1 cellular context compared by ENCODE assay signal in genomic region chr20:11891081-11891826, GRCh38.
A peak's percentile ranks its signal among the peaks of the same experiment; 100 is the strongest.
TF ChIP-seq lines count a peak whose summit lies in the region.

No MANE protein-coding gene starts in this region.

TF ChIP-seq in HepG2, 621 proteins besides CTCF, POLR2A, EP300 and RAD21 (continued from another document and continues in another):
- TF ChIP-seq MXD1 (CRISPR knock-in tag; IDR thresholded peaks at IDR 0.05) = peak; percentile 56
- no peak for TF ChIP-seq RBM39 (IDR thresholded peaks at IDR 0.05; ENCODE audit: low read depth, low read length, poor library complexity, severe bottlenecking)
- no peak for TF ChIP-seq AGO1 (IDR thresholded peaks at IDR 0.05; ENCODE audit: low read depth, low read length, poor library complexity, severe bottlenecking)
- no peak for TF ChIP-seq NFYC (CRISPR knock-in tag; IDR thresholded peaks at IDR 0.05)
- TF ChIP-seq ARHGAP35 (CRISPR knock-in tag; IDR thresholded peaks at IDR 0.05; ENCODE audit: borderline replicate concordance) = no peak
- TF ChIP-seq ZNF703 (CRISPR knock-in tag; IDR thresholded peaks at IDR 0.05; ENCODE audit: borderline replicate concordance) = no peak
- no peak for TF ChIP-seq GABPA (IDR thresholded peaks at IDR 0.05; ENCODE audit: low read depth, low read length)
- no peak for TF ChIP-seq GABPA (CRISPR knock-in tag; IDR thresholded peaks at IDR 0.05; ENCODE audit: low read depth)
- TF ChIP-seq ZNF563 (CRISPR knock-in tag; IDR thresholded peaks at IDR 0.05) = peak; percentile 91
- TF ChIP-seq PBX2 (CRISPR knock-in tag; IDR thresholded peaks at IDR 0.05) = no peak
- TF ChIP-seq NKX3-1 (CRISPR knock-in tag; IDR thresholded peaks at IDR 0.05) = no peak
- peak; percentile 79 for TF ChIP-seq TBX2 (CRISPR knock-in tag; IDR thresholded peaks at IDR 0.05; ENCODE audit: borderline replicate concordance)
- no peak for TF ChIP-seq ZNF432 (CRISPR knock-in tag; IDR thresholded peaks at IDR 0.05; ENCODE audit: borderline replicate concordance)
- no peak for TF ChIP-seq ZNF354B (CRISPR knock-in tag; IDR thresholded peaks at IDR 0.05)
- TF ChIP-seq, protein P1, sequence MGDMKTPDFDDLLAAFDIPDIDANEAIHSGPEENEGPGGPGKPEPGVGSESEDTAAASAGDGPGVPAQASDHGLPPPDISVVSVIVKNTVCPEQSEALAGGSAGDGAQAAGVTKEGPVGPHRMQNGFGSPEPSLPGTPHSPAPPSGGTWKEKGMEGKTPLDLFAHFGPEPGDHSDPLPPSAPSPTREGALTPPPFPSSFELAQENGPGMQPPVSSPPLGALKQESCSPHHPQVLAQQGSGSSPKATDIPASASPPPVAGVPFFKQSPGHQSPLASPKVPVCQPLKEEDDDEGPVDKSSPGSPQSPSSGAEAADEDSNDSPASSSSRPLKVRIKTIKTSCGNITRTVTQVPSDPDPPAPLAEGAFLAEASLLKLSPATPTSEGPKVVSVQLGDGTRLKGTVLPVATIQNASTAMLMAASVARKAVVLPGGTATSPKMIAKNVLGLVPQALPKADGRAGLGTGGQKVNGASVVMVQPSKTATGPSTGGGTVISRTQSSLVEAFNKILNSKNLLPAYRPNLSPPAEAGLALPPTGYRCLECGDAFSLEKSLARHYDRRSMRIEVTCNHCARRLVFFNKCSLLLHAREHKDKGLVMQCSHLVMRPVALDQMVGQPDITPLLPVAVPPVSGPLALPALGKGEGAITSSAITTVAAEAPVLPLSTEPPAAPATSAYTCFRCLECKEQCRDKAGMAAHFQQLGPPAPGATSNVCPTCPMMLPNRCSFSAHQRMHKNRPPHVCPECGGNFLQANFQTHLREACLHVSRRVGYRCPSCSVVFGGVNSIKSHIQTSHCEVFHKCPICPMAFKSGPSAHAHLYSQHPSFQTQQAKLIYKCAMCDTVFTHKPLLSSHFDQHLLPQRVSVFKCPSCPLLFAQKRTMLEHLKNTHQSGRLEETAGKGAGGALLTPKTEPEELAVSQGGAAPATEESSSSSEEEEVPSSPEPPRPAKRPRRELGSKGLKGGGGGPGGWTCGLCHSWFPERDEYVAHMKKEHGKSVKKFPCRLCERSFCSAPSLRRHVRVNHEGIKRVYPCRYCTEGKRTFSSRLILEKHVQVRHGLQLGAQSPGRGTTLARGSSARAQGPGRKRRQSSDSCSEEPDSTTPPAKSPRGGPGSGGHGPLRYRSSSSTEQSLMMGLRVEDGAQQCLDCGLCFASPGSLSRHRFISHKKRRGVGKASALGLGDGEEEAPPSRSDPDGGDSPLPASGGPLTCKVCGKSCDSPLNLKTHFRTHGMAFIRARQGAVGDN (CRISPR knock-in tag; IDR thresholded peaks at IDR 0.05) = peak; percentile 68
- no peak for TF ChIP-seq MTA3 (CRISPR knock-in tag; IDR thresholded peaks at IDR 0.05)
- TF ChIP-seq IKZF4 (CRISPR knock-in tag; IDR thresholded peaks at IDR 0.05; ENCODE audit: borderline replicate concordance, low read depth, not compliant biosample characterization) = no peak
- peak; percentile 88 for TF ChIP-seq ZFY (CRISPR knock-in tag; IDR thresholded peaks at IDR 0.05)
- TF ChIP-seq, protein P2, sequence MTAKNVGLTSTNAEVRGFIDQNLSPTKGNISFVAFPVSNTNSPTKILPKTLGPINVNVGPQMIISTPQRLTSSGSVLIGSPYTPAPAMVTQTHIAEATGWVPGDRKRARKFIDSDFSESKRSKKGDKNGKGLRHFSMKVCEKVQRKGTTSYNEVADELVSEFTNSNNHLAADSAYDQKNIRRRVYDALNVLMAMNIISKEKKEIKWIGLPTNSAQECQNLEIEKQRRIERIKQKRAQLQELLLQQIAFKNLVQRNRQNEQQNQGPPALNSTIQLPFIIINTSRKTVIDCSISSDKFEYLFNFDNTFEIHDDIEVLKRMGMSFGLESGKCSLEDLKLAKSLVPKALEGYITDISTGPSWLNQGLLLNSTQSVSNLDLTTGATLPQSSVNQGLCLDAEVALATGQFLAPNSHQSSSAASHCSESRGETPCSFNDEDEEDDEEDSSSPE (CRISPR knock-in tag; IDR thresholded peaks at IDR 0.05) = peak; percentile 8; the same call in 1 of the 2 replicates
- peak; percentile 26 for TF ChIP-seq RBM22 (optimal IDR thresholded peaks at IDR 0.05; ENCODE audit: low read length)
- no peak for TF ChIP-seq HCFC1 (IDR thresholded peaks at IDR 0.05; ENCODE audit: low read depth, low read length)
- TF ChIP-seq ZMYM3 (CRISPR knock-in tag; IDR thresholded peaks at IDR 0.05) = 0 out of 2 replicates have a peak, but pooled peaks have one; percentile 40
- TF ChIP-seq SSRP1 (CRISPR knock-in tag; IDR thresholded peaks at IDR 0.05) = no peak
- TF ChIP-seq, protein P3, sequence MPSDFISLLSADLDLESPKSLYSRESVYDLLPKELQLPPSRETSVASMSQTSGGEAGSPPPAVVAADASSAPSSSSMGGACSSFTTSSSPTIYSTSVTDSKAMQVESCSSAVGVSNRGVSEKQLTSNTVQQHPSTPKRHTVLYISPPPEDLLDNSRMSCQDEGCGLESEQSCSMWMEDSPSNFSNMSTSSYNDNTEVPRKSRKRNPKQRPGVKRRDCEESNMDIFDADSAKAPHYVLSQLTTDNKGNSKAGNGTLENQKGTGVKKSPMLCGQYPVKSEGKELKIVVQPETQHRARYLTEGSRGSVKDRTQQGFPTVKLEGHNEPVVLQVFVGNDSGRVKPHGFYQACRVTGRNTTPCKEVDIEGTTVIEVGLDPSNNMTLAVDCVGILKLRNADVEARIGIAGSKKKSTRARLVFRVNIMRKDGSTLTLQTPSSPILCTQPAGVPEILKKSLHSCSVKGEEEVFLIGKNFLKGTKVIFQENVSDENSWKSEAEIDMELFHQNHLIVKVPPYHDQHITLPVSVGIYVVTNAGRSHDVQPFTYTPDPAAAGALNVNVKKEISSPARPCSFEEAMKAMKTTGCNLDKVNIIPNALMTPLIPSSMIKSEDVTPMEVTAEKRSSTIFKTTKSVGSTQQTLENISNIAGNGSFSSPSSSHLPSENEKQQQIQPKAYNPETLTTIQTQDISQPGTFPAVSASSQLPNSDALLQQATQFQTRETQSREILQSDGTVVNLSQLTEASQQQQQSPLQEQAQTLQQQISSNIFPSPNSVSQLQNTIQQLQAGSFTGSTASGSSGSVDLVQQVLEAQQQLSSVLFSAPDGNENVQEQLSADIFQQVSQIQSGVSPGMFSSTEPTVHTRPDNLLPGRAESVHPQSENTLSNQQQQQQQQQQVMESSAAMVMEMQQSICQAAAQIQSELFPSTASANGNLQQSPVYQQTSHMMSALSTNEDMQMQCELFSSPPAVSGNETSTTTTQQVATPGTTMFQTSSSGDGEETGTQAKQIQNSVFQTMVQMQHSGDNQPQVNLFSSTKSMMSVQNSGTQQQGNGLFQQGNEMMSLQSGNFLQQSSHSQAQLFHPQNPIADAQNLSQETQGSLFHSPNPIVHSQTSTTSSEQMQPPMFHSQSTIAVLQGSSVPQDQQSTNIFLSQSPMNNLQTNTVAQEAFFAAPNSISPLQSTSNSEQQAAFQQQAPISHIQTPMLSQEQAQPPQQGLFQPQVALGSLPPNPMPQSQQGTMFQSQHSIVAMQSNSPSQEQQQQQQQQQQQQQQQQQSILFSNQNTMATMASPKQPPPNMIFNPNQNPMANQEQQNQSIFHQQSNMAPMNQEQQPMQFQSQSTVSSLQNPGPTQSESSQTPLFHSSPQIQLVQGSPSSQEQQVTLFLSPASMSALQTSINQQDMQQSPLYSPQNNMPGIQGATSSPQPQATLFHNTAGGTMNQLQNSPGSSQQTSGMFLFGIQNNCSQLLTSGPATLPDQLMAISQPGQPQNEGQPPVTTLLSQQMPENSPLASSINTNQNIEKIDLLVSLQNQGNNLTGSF (CRISPR knock-in tag; IDR thresholded peaks at IDR 0.05) = no peak
- TF ChIP-seq, protein P4, sequence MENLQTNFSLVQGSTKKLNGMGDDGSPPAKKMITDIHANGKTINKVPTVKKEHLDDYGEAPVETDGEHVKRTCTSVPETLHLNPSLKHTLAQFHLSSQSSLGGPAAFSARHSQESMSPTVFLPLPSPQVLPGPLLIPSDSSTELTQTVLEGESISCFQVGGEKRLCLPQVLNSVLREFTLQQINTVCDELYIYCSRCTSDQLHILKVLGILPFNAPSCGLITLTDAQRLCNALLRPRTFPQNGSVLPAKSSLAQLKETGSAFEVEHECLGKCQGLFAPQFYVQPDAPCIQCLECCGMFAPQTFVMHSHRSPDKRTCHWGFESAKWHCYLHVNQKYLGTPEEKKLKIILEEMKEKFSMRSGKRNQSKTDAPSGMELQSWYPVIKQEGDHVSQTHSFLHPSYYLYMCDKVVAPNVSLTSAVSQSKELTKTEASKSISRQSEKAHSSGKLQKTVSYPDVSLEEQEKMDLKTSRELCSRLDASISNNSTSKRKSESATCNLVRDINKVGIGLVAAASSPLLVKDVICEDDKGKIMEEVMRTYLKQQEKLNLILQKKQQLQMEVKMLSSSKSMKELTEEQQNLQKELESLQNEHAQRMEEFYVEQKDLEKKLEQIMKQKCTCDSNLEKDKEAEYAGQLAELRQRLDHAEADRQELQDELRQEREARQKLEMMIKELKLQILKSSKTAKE (CRISPR knock-in tag; IDR thresholded peaks at IDR 0.05; ENCODE audit: borderline replicate concordance) = no peak
- no peak for TF ChIP-seq NR2F2 (IDR thresholded peaks at IDR 0.05; ENCODE audit: borderline replicate concordance, low read depth)
- TF ChIP-seq ZNF816 (CRISPR knock-in tag; IDR thresholded peaks at IDR 0.05; ENCODE audit: borderline replicate concordance) = peak; percentile 72; the same call in 1 of the 2 replicates
- TF ChIP-seq, protein P5, sequence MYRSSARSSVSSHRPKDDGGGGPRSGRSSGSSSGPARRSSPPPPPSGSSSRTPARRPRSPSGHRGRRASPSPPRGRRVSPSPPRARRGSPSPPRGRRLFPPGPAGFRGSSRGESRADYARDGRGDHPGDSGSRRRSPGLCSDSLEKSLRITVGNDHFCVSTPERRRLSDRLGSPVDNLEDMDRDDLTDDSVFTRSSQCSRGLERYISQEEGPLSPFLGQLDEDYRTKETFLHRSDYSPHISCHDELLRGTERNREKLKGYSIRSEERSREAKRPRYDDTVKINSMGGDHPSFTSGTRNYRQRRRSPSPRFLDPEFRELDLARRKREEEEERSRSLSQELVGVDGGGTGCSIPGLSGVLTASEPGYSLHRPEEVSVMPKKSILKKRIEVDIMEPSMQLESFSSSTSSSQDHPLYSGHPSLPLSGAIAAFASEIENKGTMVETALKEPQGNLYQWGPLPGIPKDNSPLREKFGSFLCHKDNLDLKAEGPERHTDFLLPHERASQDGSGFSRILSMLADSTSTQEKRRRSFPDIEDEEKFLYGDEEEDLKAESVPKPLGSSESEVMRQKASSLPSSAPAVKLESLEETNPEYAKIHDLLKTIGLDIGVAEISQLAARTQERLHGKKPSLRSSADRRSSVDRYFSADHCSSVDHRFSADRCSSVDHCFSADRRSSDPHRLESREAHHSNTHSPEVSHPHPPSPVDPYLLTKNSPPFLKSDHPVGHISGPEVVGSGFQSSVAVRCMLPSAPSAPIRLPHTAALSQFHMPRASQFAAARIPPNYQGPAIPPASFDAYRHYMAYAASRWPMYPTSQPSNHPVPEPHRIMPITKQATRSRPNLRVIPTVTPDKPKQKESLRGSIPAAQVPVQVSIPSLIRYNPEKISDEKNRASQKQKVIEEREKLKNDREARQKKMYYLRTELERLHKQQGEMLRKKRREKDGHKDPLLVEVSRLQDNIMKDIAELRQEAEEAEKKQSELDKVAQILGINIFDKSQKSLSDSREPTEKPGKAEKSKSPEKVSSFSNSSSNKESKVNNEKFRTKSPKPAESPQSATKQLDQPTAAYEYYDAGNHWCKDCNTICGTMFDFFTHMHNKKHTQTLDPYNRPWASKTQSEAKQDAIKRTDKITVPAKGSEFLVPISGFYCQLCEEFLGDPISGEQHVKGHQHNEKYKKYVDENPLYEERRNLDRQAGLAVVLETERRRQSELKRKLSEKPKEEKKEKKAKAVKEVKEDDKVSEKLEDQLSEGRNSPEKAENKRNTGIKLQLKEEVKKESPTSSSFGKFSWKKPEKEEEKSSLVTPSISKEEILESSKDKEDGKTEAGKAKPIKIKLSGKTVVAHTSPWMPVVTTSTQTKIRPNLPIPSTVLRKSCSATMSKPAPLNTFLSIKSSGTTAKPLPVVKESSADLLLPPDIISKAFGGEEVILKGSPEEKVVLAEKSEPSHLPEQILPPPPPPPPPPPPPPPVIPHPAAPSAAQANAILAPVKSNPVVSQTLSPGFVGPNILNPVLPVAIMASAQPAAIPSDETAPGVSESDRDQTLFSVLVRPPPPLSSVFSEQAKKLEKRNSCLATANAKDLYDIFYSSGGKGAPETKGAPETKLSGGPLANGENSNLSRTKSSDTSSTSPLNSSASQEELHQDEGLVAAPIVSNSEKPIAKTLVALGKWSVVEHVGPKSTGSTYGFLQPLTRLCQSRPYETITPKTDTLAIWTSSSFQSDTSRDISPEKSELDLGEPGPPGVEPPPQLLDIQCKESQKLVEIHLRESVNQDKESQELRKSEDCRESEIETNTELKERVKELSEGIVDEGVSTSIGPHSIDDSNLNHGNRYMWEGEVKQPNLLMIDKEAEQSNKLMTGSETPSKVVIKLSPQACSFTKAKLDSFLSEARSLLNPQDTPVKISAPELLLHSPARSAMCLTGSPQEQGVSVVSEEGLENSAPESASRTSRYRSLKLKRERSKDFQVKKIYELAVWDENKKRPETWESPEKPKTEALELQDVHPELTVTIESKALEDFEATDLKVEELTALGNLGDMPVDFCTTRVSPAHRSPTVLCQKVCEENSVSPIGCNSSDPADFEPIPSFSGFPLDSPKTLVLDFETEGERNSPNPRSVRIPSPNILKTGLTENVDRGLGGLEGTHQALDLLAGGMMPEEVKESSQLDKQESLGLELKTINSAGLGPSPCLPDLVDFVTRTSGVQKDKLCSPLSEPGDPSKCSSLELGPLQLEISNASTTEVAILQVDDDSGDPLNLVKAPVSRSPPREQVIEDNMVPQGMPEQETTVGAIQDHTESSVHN (CRISPR knock-in tag; IDR thresholded peaks at IDR 0.05) = no peak
- no peak for TF ChIP-seq JUN (CRISPR knock-in tag; IDR thresholded peaks at IDR 0.05)
- no peak for TF ChIP-seq SRF (IDR thresholded peaks at IDR 0.05; ENCODE audit: low read depth, low read length)
- TF ChIP-seq ZNF644 (CRISPR knock-in tag; IDR thresholded peaks at IDR 0.05; ENCODE audit: low read depth) = no peak
- no peak for TF ChIP-seq ZNF737 (CRISPR knock-in tag; IDR thresholded peaks at IDR 0.05; ENCODE audit: borderline replicate concordance)
- 0 out of 2 replicates have a peak, but pooled peaks have one; percentile 2 for TF ChIP-seq ZNF143 (CRISPR knock-in tag; IDR thresholded peaks at IDR 0.05)
- TF ChIP-seq ZNF781 (CRISPR knock-in tag; IDR thresholded peaks at IDR 0.05; ENCODE audit: borderline replicate concordance, not compliant biosample characterization) = no peak
- TF ChIP-seq, protein P6, sequence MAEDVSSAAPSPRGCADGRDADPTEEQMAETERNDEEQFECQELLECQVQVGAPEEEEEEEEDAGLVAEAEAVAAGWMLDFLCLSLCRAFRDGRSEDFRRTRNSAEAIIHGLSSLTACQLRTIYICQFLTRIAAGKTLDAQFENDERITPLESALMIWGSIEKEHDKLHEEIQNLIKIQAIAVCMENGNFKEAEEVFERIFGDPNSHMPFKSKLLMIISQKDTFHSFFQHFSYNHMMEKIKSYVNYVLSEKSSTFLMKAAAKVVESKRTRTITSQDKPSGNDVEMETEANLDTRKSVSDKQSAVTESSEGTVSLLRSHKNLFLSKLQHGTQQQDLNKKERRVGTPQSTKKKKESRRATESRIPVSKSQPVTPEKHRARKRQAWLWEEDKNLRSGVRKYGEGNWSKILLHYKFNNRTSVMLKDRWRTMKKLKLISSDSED (CRISPR knock-in tag; IDR thresholded peaks at IDR 0.05) = no peak
